In the genomic region with DNA sequence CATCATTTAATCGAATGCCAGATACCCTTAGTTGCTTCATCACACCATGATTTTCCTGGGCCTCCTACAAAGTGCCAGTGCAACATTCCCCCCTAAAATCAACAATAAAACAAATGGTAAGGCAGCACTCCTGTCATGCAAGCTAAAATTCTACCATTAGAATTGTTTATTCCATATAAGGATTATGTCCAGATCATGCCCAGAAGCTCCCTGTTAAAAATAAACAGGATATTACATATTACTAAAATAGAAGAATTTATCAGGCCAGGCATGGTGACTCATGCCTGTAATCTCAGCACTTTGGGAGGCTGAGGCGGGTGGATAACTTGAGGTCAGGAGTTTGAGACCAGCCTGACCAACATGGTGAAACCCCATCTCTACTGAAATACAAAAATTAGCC, we compare ENCODE assay signal across 8 cellular contexts.
A peak's percentile ranks its signal among the peaks of the same experiment; 100 is the strongest.
DNase-seq lines count a peak whose midpoint lies in the region; ATAC-seq and TF ChIP-seq lines count a peak whose summit lies in the region.
"Not testable (repeated sequence)": the region's sequence is repeated elsewhere in the genome, so short reads cannot be mapped to it uniquely, and the experiment has no call there.

No MANE protein-coding gene starts in this region.

- not testable (repeated sequence) for H3K4me1 Mint-ChIP-seq in activated T-helper 17 cell treated with anti-CD3 and anti-CD28 coated beads, Interleukin-2, amount 50 U/mL, for 72 hours
- H3K4me1 Mint-ChIP-seq in stimulated activated effector memory CD8-positive, alpha-beta T cell treated with anti-CD3 and anti-CD28 coated beads, Interleukin-12 subunit alpha, Interleukin-12 subunit beta, amount 100 ng/mL, for 72 hours = peaks cover 15% of the 10 kb centered on the region

- not testable (repeated sequence) for H3K27me3 Mint-ChIP-seq in activated T-helper 17 cell treated with anti-CD3 and anti-CD28 coated beads, Interleukin-2, amount 50 U/mL, for 72 hours

- H3K4me3 Mint-ChIP-seq in activated T-helper 17 cell treated with anti-CD3 and anti-CD28 coated beads, Interleukin-2, amount 50 U/mL, for 72 hours; stimulated activated effector memory CD8-positive, alpha-beta T cell treated with anti-CD3 and anti-CD28 coated beads, Interleukin-12 subunit alpha, Interleukin-12 subunit beta, amount 100 ng/mL, for 72 hours: not testable (repeated sequence)

- not testable (repeated sequence) for H3K4me3 ChIP-seq in cardiac fibroblast (replicated peaks in 1 of 2; ENCODE audit: low read depth in 2 of 2, low read length in 2 of 2); fibroblast of mammary gland (ENCODE audit: control insufficient read depth, low read depth, low read length)

- H3K9me3 Mint-ChIP-seq in activated T-helper 17 cell treated with anti-CD3 and anti-CD28 coated beads, Interleukin-2, amount 50 U/mL, for 72 hours; stimulated activated effector memory CD8-positive, alpha-beta T cell treated with anti-CD3 and anti-CD28 coated beads, Interleukin-12 subunit alpha, Interleukin-12 subunit beta, amount 100 ng/mL, for 72 hours: not testable (repeated sequence)

- H3K27ac Mint-ChIP-seq in activated T-helper 17 cell treated with anti-CD3 and anti-CD28 coated beads, Interleukin-2, amount 50 U/mL, for 72 hours = peak overlapping the region; percentile 51
- not testable (repeated sequence) for H3K27ac Mint-ChIP-seq in stimulated activated effector memory CD8-positive, alpha-beta T cell treated with anti-CD3 and anti-CD28 coated beads, Interleukin-12 subunit alpha, Interleukin-12 subunit beta, amount 100 ng/mL, for 72 hours

- peak; percentile 48 for DNase-seq in ACHN
- DNase-seq in EH (ENCODE audit: low read depth) = peak; percentile 79
- DNase-seq in HS-27A (ENCODE audit: low read depth) = peak; percentile 30
- peak; percentile 52 to 67 for DNase-seq in cardiac fibroblast (ENCODE audit: low read depth in 2 of 2)
- DNase-seq in fibroblast of mammary gland (ENCODE audit: low read depth) = peak; percentile 26
- peak; percentile 71 for DNase-seq in iris pigment epithelial cell (ENCODE audit: low read depth)
- not testable (repeated sequence) for DNase-seq in stimulated activated effector memory CD8-positive, alpha-beta T cell treated with anti-CD3 and anti-CD28 coated beads, Interleukin-12 subunit alpha, Interleukin-12 subunit beta, amount 100 ng/mL, for 72 hours (ENCODE audit: low spot score in 2 of 2)

- not testable (repeated sequence) for TF ChIP-seq CTCF in cardiac fibroblast (IDR thresholded peaks at IDR 0.05; ENCODE audit: low read depth, low read length); fibroblast of mammary gland (conservative IDR thresholded peaks at IDR 0.05; ENCODE audit: control insufficient read depth, insufficient read depth, low read depth, low read length)

- ATAC-seq in activated T-helper 17 cell treated with anti-CD3 and anti-CD28 coated beads, Interleukin-2, amount 50 U/mL, for 72 hours (replicated peaks) = peak; percentile 39
- ATAC-seq in stimulated activated effector memory CD8-positive, alpha-beta T cell treated with anti-CD3 and anti-CD28 coated beads, Interleukin-12 subunit alpha, Interleukin-12 subunit beta, amount 100 ng/mL, for 72 hours = peak; percentile 19

- in situ Hi-C loops in ACHN (cut with HindIII; ENCODE audit: low pct_ligation_motif_present, low pct_unique_long_range_greater_than_20kb, low sequenced_read_pairs) = not testable (repeated sequence)

- H3K36me3 Mint-ChIP-seq in activated T-helper 17 cell treated with anti-CD3 and anti-CD28 coated beads, Interleukin-2, amount 50 U/mL, for 72 hours (ENCODE audit: low read depth); stimulated activated effector memory CD8-positive, alpha-beta T cell treated with anti-CD3 and anti-CD28 coated beads, Interleukin-12 subunit alpha, Interleukin-12 subunit beta, amount 100 ng/mL, for 72 hours: not testable (repeated sequence)
